4 cellular contexts compared by ENCODE assay signal in genomic region chr1:152707860-152708259, GRCh38. TPM values are rescaled to one million over a fixed set of nuclear protein-coding genes. Genes with fewer than 3 reads are reported as not detected.
"Had no signal": no experiment of that assay in that cellular context is flagged by ENCODE, and none has a peak within 500 bp of the region (broad histone marks: within the 10 kb centered on the region; RNA-seq: fewer than 3 reads in every experiment).

A gene with protein sequence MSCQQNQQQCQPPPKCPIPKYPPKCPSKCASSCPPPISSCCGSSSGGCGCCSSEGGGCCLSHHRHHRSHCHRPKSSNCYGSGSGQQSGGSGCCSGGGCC (plus strand): TSS chr1:152708160. CDS start chr1:152709076, 916 bp downstream.

- H3K4me3 ChIP-seq: GM12878 had no signal

- DNase-seq: GDM1, GF-D8 had no signal

RNA-seq across cellular contexts. Expression of the gene that starts here (rescaled TPM):
- total RNA-seq: G401, GM12878 had no signal
- polyA plus RNA-seq: GM12878 had no signal
